10 cellular contexts compared by ENCODE assay signal in the genomic region with DNA sequence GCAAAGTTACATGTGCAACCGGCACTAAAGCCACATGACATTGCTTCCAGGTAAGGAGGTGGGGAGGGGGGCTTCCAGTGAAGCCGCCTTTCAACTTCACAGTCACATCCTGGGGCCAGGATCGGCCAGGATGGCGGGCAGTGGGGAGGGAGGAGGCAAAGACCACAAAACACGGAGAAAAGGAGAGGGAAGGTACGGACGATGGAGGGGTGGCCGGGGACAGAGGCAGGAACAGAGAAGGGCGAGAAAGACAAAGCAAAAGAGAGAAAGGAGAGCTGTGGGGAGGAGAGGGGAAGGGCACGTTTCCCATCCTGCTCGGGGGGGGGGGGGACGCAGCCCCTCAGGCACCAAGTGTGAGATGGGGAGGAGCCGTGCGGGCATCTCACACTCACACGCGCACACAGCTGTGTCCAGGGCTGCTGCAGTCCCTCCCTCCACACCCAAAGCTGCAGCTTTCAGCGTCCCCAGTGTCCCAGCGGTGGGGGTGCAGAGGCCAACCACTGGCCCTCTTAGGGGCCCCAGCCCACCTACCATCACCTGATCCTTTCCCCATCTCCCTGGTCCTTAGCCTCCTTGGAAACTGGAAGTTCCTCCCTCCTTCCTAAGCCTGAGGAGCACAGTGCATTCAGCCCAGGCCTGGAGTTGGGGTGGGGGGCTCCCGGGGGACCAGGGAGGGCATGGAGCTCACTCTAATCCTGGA. TPM values are rescaled to one million over a fixed set of nuclear protein-coding genes. Genes with fewer than 3 reads are reported as not detected.
DNase-seq lines count a peak whose midpoint lies in the region; ATAC-seq and TF ChIP-seq lines count a peak whose summit lies in the region.
"Had no signal": no experiment of that assay in that cellular context is flagged by ENCODE, and none has a peak within 500 bp of the region (broad histone marks: within the 10 kb centered on the region; RNA-seq: fewer than 3 reads in every experiment).

No MANE protein-coding gene starts in this region.

- no peak for TF ChIP-seq CTCF in glutamatergic neuron (IDR thresholded peaks at IDR 0.05; ENCODE audit: partially characterized antibody, unreplicated experiment)

- H3K4me3 Mint-ChIP-seq in activated CD4-positive, alpha-beta T cell treated with anti-CD3 and anti-CD28 coated beads, Interleukin-2, amount 10 ng/mL, durations not matched to agents 7 days and 5 days, result peak overlapping the region; percentile 37
- H3K4me3 Mint-ChIP-seq in IgD-negative memory B cell, result peak overlapping the region in 2 of 4 donors; percentile 89 to 91
- H3K4me3 Mint-ChIP-seq in glutamatergic neuron (ENCODE audit: unreplicated experiment), result peak overlapping the region; percentile 34

- ATAC-seq in sciatic nerve (no peak), GM21737 (IDR thresholded peaks at IDR 0.05; ENCODE audit: unreplicated experiment) (no peak)

- no peak overlapping the region for H3K27ac Mint-ChIP-seq in activated CD4-positive, alpha-beta T cell treated with anti-CD3 and anti-CD28 coated beads, Interleukin-2, amount 10 ng/mL, durations not matched to agents 7 days and 5 days
- peak overlapping the region in 2 of 3 donors; percentile 12 to 33 for H3K27ac Mint-ChIP-seq in IgD-negative memory B cell
- H3K27ac Mint-ChIP-seq in glutamatergic neuron (ENCODE audit: unreplicated experiment), result no peak overlapping the region

- POLR2A ChIA-PET in activated CD4-positive, alpha-beta T cell treated with anti-CD3 and anti-CD28 coated beads, Interleukin-2, amount 10 ng/mL, durations not matched to agents 7 days and 5 days (lab: Charles Lee), result no interaction called here

- intact Hi-C loops in sciatic nerve (cut with DNase I), result no loop called here

- no peaks in the 10 kb centered on the region for H3K9me3 Mint-ChIP-seq in activated CD4-positive, alpha-beta T cell treated with anti-CD3 and anti-CD28 coated beads, Interleukin-2, amount 10 ng/mL, durations not matched to agents 7 days and 5 days
- H3K9me3 Mint-ChIP-seq in IgD-negative memory B cell, result no peaks in the 10 kb centered on the region
- H3K9me3 Mint-ChIP-seq in glutamatergic neuron (ENCODE audit: unreplicated experiment), result peaks cover 6% of the 10 kb centered on the region

- CTCF ChIA-PET in activated CD4-positive, alpha-beta T cell treated with anti-CD3 and anti-CD28 coated beads, Interleukin-2, amount 10 ng/mL, durations not matched to agents 7 days and 5 days (lab: Charles Lee), result interaction anchor here (0.6 kb wide), 1 partner anchor 707 kb away, joined by 3 read pairs; no protein-coding TSS in a partner anchor

- peaks cover 46% of the 10 kb centered on the region for H3K27me3 Mint-ChIP-seq in activated CD4-positive, alpha-beta T cell treated with anti-CD3 and anti-CD28 coated beads, Interleukin-2, amount 10 ng/mL, durations not matched to agents 7 days and 5 days
- H3K27me3 Mint-ChIP-seq in IgD-negative memory B cell, result peaks cover 19% of the 10 kb centered on the region
- peaks cover 16% of the 10 kb centered on the region for H3K27me3 Mint-ChIP-seq in glutamatergic neuron (ENCODE audit: unreplicated experiment)

- DNase-seq in activated CD4-positive, alpha-beta T cell treated with anti-CD3 and anti-CD28 coated beads, Interleukin-2, amount 10 ng/mL, durations not matched to agents 7 days and 5 days, result peak; percentile 5
- DNase-seq in activated CD4-positive, alpha-beta T cell treated with anti-CD3 and anti-CD28 coated beads, Interleukin-2, amount 50 U/mL, for 1 hour, result no peak
- DNase-seq in glutamatergic neuron (no peak), sciatic nerve (ENCODE audit: low spot score) (peak; percentile 47), kidney glomerular epithelial cell (lab: John Stamatoyannopoulos, UW) (no peak), DMS53 (lab: John Stamatoyannopoulos, UW) (no peak)
- DNase-seq: activated CD4-positive, alpha-beta T cell treated with anti-CD3 and anti-CD28 coated beads for 1 hour; effector CD4-positive, alpha-beta T cell had no signal

- H3K4me1 Mint-ChIP-seq in activated CD4-positive, alpha-beta T cell treated with anti-CD3 and anti-CD28 coated beads, Interleukin-2, amount 10 ng/mL, durations not matched to agents 7 days and 5 days, result peaks cover 20% of the 10 kb centered on the region
- H3K4me1 Mint-ChIP-seq in IgD-negative memory B cell (peaks cover 5 to 10% (median 6%) of the 10 kb centered on the region in 3 donors), glutamatergic neuron (ENCODE audit: low read depth, unreplicated experiment) (peaks cover 6% of the 10 kb centered on the region)

- H3K36me3 Mint-ChIP-seq in activated CD4-positive, alpha-beta T cell treated with anti-CD3 and anti-CD28 coated beads, Interleukin-2, amount 10 ng/mL, durations not matched to agents 7 days and 5 days (ENCODE audit: low read depth), result no peaks in the 10 kb centered on the region
- H3K36me3 Mint-ChIP-seq in IgD-negative memory B cell (peaks cover 2% of the 10 kb centered on the region), glutamatergic neuron (ENCODE audit: unreplicated experiment) (peaks cover 5% of the 10 kb centered on the region)

RNA-seq across cellular contexts. Expression of a gene that starts 2.4 kb away (rescaled TPM):
- not detected for total RNA-seq in activated CD4-positive, alpha-beta T cell treated with anti-CD3 and anti-CD28 coated beads, Interleukin-2, amount 10 ng/mL, durations not matched to agents 7 days and 5 days
- polyA plus RNA-seq in IgD-negative memory B cell, result not detected
- total RNA-seq in glutamatergic neuron (ENCODE audit: unreplicated experiment) (1.2 TPM), sciatic nerve (not detected)

RNA-seq across cellular contexts. Expression of a gene that starts 12.3 kb away (rescaled TPM):
- not detected for total RNA-seq in activated CD4-positive, alpha-beta T cell treated with anti-CD3 and anti-CD28 coated beads, Interleukin-2, amount 10 ng/mL, durations not matched to agents 7 days and 5 days
- not detected for polyA plus RNA-seq in IgD-negative memory B cell
- total RNA-seq in glutamatergic neuron (ENCODE audit: unreplicated experiment) (1.6 TPM), sciatic nerve (2.4 TPM)

RNA-seq across cellular contexts. Expression of a gene that starts 57.0 kb away (rescaled TPM):
- 100 to 1,000 TPM; 369 to 407 TPM for total RNA-seq in activated CD4-positive, alpha-beta T cell treated with anti-CD3 and anti-CD28 coated beads, Interleukin-2, amount 10 ng/mL, durations not matched to agents 7 days and 5 days
- 230 TPM for polyA plus RNA-seq in IgD-negative memory B cell
- 192 TPM for total RNA-seq in glutamatergic neuron (ENCODE audit: unreplicated experiment)
- 284 TPM for total RNA-seq in sciatic nerve

Comparison
In these comparisons a context has a peak if more than half of its experiments do, and no peak if none do; other contexts are left out.
1. DNase-seq: peak in activated CD4-positive, alpha-beta T cell treated with anti-CD3 and anti-CD28 coated beads, Interleukin-2, amount 10 ng/mL, durations not matched to agents 7 days and 5 days (single experiment) and sciatic nerve (single experiment); none in activated CD4-positive, alpha-beta T cell treated with anti-CD3 and anti-CD28 coated beads, Interleukin-2, amount 50 U/mL, for 1 hour (single experiment), glutamatergic neuron (single experiment), kidney glomerular epithelial cell (single experiment) and DMS53 (single experiment).
2. H3K27ac Mint-ChIP-seq: peak in IgD-negative memory B cell (2 of 3); none in activated CD4-positive, alpha-beta T cell treated with anti-CD3 and anti-CD28 coated beads, Interleukin-2, amount 10 ng/mL, durations not matched to agents 7 days and 5 days (single experiment) and glutamatergic neuron (single experiment).